In genomic region chr6:18323935-18324707, GRCh38 we compare ENCODE assay signal across 8 cellular contexts. TPM values are rescaled to one million over a fixed set of nuclear protein-coding genes. Genes with fewer than 3 reads are reported as not detected.
A peak's percentile ranks its signal among the peaks of the same experiment; 100 is the strongest.
DNase-seq lines count a peak whose midpoint lies in the region; ATAC-seq and TF ChIP-seq lines count a peak whose summit lies in the region.

No MANE protein-coding gene starts in this region.

- H3K27ac ChIP-seq in Peyer's patch (no peak overlapping the region), dorsolateral prefrontal cortex (no peak overlapping the region)

- TF ChIP-seq CTCF in Calu3 (IDR thresholded peaks at IDR 0.05; ENCODE audit: unreplicated experiment) (peak; percentile 39), LNCaP clone FGC (IDR thresholded peaks at IDR 0.05; ENCODE audit: control insufficient read depth, extremely low read depth, insufficient read depth) (peak; percentile 55), Peyer's patch (IDR thresholded peaks at IDR 0.05) (peak; percentile 47 to 84 (median 76)), dorsolateral prefrontal cortex (IDR thresholded peaks at IDR 0.05 in 54 of 56, conservative IDR thresholded peaks at IDR 0.05 in 2 of 56; ENCODE audit: low read depth in 1 of 56, partially characterized antibody in 56 of 56) (peak; percentile 53 to 92 (median 79))

- intact Hi-C loops in Calu3 (cut with micrococcal nuclease; ENCODE audit: unreplicated experiment) (loop anchor here (1.0 to 10.0 kb wide), 3 partner anchors 57 to 271 kb away; no protein-coding TSS in a partner anchor), dorsolateral prefrontal cortex (cut with DNase I) (loop anchor here in 1 of 2 donors (2.0 kb wide), 1 partner anchor 181 kb away; no protein-coding TSS in a partner anchor)

- peak; percentile 81 for ATAC-seq in GM19455 (IDR thresholded peaks at IDR 0.05; ENCODE audit: unreplicated experiment)

- H3K36me3 Mint-ChIP-seq in Calu3 (ENCODE audit: insufficient read depth, unreplicated experiment) = no peaks in the 10 kb centered on the region

- no peaks in the 10 kb centered on the region for H3K27me3 ChIP-seq in Peyer's patch
- H3K27me3 ChIP-seq in dorsolateral prefrontal cortex = no peaks in the 10 kb centered on the region

- TF ChIP-seq POLR2A in Peyer's patch (IDR thresholded peaks at IDR 0.05) = no peak

- peak; percentile 13 for DNase-seq in Calu3
- DNase-seq in LNCaP clone FGC (ENCODE audit: low read depth) = no peak
- DNase-seq in Peyer's patch = no peak
- DNase-seq in dorsolateral prefrontal cortex = no peak
- DNase-seq in medulla oblongata (ENCODE audit: extremely low spot score) = peak; percentile 70
- DNase-seq in KG1 (lab: John Stamatoyannopoulos, UW) = no peak
- DNase-seq in activated effector memory CD4-positive, alpha-beta T cell treated with anti-CD3 and anti-CD28 coated beads, Interleukin-2, amount 50 U/mL, for 16 hours = no peak

- H3K4me3 ChIP-seq in LNCaP clone FGC (ENCODE audit: low read depth, low read length) (no peak overlapping the region), Peyer's patch (no peak overlapping the region), dorsolateral prefrontal cortex (no peak overlapping the region)

- H3K4me3 Mint-ChIP-seq in Calu3 (ENCODE audit: low read depth, unreplicated experiment) = no peak overlapping the region

- no peaks in the 10 kb centered on the region for H3K36me3 ChIP-seq in Peyer's patch

- no peaks in the 10 kb centered on the region for H3K4me1 ChIP-seq in Peyer's patch

- CTCF ChIA-PET in Calu3 (lab: Charles Lee) = interaction anchor here (0.7 to 2.0 kb wide), 3 partner anchors 19 to 179 kb away, joined by 3 to 10 read pairs (median 4); no protein-coding TSS in a partner anchor

- no peak overlapping the region for H3K27ac Mint-ChIP-seq in Calu3 (ENCODE audit: unreplicated experiment)

- no peaks in the 10 kb centered on the region for H3K27me3 Mint-ChIP-seq in Calu3 (ENCODE audit: unreplicated experiment)

- H3K9me3 ChIP-seq in Peyer's patch = no peaks in the 10 kb centered on the region

- no TSS peak for BruUV-seq in Calu3 (replicated peaks; lab: Mats Ljungman, UMichigan)

- no peaks in the 10 kb centered on the region for H3K9me3 Mint-ChIP-seq in Calu3 (ENCODE audit: low read depth, unreplicated experiment)

- H3K4me1 Mint-ChIP-seq in Calu3 (ENCODE audit: low read depth, unreplicated experiment) = no peaks in the 10 kb centered on the region

RNA-seq across cellular contexts. Expression of gene DEK, which starts 59.8 kb away (rescaled TPM):
- total RNA-seq in Calu3 (2022) (96.2 and 108 TPM in 2 replicates), Peyer's patch (100 to 1,000 TPM in 3 of 4 donors, 10 to 100 TPM in 1; 93.1 to 140 (median 127) TPM), dorsolateral prefrontal cortex (10 to 100 TPM; 37.6 to 70.7 (median 50.7) TPM)

Comparison
In these comparisons a context has a peak if more than half of its experiments do, and no peak if none do; other contexts are left out.
1. DNase-seq: peak in Calu3 (single experiment) and medulla oblongata (single experiment); none in LNCaP clone FGC (single experiment), Peyer's patch (0 of 3), dorsolateral prefrontal cortex (0 of 10), KG1 (single experiment) and activated effector memory CD4-positive, alpha-beta T cell treated with anti-CD3 and anti-CD28 coated beads, Interleukin-2, amount 50 U/mL, for 16 hours (single experiment).
2. Peak in every context shown above with its lines, with median percentiles within 50 percentile points of each other: CTCF ChIP-seq.